ENCODE assay signal across 1 cellular context in the genomic region with DNA sequence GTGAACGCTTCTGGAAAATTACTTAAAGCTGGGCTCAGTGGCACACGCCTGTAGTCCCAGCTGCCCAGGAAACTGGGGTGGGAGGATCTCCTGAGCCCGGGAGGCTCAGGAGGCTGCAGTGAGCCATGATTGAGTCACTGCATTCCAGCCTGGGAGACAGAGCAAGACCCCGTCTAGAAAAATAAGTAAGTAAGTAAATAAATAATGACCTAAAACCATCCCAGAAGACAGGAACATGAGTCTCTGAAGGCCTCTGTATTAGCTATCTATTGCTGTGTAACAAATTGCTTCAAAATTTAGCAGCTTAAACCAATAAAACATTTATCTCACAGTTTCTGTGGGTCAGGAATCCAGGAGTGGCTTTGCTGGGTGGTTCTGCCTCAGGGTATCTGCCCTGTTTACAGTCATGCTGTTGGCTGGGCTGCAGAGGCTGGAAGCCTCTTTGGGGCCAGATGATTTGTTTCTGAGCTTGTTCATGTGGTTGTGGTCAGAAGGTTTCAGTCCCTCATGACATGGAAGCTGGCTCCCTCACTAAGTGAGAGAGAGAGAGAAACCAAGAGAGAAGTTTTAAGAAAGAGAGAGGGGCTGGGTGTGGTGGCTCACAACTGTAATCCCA.
TF ChIP-seq lines count a peak whose summit lies in the region.

No MANE protein-coding gene starts in this region.

TF ChIP-seq in SK-N-SH, 30 proteins besides CTCF, POLR2A, EP300 and RAD21 (continued from another document):
- TF ChIP-seq, protein P1, sequence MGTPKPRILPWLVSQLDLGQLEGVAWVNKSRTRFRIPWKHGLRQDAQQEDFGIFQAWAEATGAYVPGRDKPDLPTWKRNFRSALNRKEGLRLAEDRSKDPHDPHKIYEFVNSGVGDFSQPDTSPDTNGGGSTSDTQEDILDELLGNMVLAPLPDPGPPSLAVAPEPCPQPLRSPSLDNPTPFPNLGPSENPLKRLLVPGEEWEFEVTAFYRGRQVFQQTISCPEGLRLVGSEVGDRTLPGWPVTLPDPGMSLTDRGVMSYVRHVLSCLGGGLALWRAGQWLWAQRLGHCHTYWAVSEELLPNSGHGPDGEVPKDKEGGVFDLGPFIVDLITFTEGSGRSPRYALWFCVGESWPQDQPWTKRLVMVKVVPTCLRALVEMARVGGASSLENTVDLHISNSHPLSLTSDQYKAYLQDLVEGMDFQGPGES (IDR thresholded peaks at IDR 0.05; ENCODE audit: low read depth, low read length), result no peak
- TF ChIP-seq NFIC (IDR thresholded peaks at IDR 0.05; ENCODE audit: borderline replicate concordance) (no peak), USF1 (IDR thresholded peaks at IDR 0.05; ENCODE audit: borderline replicate concordance, low read depth) (no peak), MAX (IDR thresholded peaks at IDR 0.05; ENCODE audit: low read depth) (0 out of 2 replicates have a peak, but pooled peaks have one; percentile 30), RFX5 (IDR thresholded peaks at IDR 0.05; ENCODE audit: low read length) (no peak), FOXM1 (IDR thresholded peaks at IDR 0.05; ENCODE audit: low read depth) (no peak), GABPA (IDR thresholded peaks at IDR 0.05; ENCODE audit: low read depth) (no peak), TCF12 (IDR thresholded peaks at IDR 0.05) (peak; percentile 77), JUND (IDR thresholded peaks at IDR 0.05) (peak; percentile 70), YY1 (IDR thresholded peaks at IDR 0.05; ENCODE audit: low read depth) (no peak), MEF2A (IDR thresholded peaks at IDR 0.05; ENCODE audit: borderline replicate concordance, low read depth) (no peak), GATA2 (CRISPR knock-in tag; IDR thresholded peaks at IDR 0.05) (no peak), FOSL2 (IDR thresholded peaks at IDR 0.05; ENCODE audit: borderline replicate concordance, low read depth) (peak; percentile 79), TEAD4 (IDR thresholded peaks at IDR 0.05; ENCODE audit: borderline replicate concordance, insufficient read depth) (peak; percentile 77), FOXJ3 (CRISPR knock-in tag; IDR thresholded peaks at IDR 0.05) (no peak), POLR2AphosphoS5 (IDR thresholded peaks at IDR 0.05; ENCODE audit: low read depth, low read length) (no peak; the same call in 1 of the 2 replicates), MXI1 (IDR thresholded peaks at IDR 0.05; ENCODE audit: low read depth, low read length) (no peak), CHD2 (IDR thresholded peaks at IDR 0.05; ENCODE audit: low read length, partially characterized antibody) (no peak)
- TF ChIP-seq, protein P2, sequence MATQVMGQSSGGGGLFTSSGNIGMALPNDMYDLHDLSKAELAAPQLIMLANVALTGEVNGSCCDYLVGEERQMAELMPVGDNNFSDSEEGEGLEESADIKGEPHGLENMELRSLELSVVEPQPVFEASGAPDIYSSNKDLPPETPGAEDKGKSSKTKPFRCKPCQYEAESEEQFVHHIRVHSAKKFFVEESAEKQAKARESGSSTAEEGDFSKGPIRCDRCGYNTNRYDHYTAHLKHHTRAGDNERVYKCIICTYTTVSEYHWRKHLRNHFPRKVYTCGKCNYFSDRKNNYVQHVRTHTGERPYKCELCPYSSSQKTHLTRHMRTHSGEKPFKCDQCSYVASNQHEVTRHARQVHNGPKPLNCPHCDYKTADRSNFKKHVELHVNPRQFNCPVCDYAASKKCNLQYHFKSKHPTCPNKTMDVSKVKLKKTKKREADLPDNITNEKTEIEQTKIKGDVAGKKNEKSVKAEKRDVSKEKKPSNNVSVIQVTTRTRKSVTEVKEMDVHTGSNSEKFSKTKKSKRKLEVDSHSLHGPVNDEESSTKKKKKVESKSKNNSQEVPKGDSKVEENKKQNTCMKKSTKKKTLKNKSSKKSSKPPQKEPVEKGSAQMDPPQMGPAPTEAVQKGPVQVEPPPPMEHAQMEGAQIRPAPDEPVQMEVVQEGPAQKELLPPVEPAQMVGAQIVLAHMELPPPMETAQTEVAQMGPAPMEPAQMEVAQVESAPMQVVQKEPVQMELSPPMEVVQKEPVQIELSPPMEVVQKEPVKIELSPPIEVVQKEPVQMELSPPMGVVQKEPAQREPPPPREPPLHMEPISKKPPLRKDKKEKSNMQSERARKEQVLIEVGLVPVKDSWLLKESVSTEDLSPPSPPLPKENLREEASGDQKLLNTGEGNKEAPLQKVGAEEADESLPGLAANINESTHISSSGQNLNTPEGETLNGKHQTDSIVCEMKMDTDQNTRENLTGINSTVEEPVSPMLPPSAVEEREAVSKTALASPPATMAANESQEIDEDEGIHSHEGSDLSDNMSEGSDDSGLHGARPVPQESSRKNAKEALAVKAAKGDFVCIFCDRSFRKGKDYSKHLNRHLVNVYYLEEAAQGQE (IDR thresholded peaks at IDR 0.05; ENCODE audit: low read depth, low read length), result no peak
- TF ChIP-seq, protein P3, sequence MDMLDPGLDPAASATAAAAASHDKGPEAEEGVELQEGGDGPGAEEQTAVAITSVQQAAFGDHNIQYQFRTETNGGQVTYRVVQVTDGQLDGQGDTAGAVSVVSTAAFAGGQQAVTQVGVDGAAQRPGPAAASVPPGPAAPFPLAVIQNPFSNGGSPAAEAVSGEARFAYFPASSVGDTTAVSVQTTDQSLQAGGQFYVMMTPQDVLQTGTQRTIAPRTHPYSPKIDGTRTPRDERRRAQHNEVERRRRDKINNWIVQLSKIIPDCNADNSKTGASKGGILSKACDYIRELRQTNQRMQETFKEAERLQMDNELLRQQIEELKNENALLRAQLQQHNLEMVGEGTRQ (IDR thresholded peaks at IDR 0.05; ENCODE audit: borderline replicate concordance, low read depth, low read length), result no peak
